1 cellular context compared by ENCODE assay signal in the genomic region with DNA sequence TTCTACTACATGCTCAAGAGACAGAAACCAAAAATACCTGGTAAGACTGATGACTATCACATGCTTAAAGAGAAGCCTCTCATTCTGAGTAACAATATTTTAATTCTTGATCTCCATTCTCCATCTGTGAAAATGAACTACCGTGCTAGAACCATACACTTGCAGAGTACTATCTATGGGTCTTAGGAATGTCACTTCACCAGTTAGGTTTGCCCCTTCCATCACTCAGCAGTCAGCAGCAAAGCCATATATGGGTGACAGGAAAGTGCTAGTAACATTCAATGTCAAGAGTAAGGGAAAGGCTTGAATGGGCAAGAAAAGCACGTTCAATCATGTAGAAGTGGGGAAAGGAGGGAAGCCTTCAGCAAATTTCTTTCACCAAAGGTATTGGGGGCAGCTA.
TF ChIP-seq lines count a peak whose summit lies in the region.

No MANE protein-coding gene starts in this region.

TF ChIP-seq in A549, 52 proteins besides CTCF, POLR2A, EP300 and RAD21 (continued from another document):
- no peak for TF ChIP-seq ATOH8 (CRISPR knock-in tag; IDR thresholded peaks at IDR 0.05; ENCODE audit: low read depth)
- TF ChIP-seq ZSCAN20 (CRISPR knock-in tag; IDR thresholded peaks at IDR 0.05): no peak
- no peak for TF ChIP-seq ESRRA (IDR thresholded peaks at IDR 0.05; ENCODE audit: borderline replicate concordance, low read length)
- no peak for TF ChIP-seq MAX (IDR thresholded peaks at IDR 0.05)
- TF ChIP-seq CBX2 (IDR thresholded peaks at IDR 0.05; ENCODE audit: borderline replicate concordance, low read depth): no peak
